8 cellular contexts compared by ENCODE assay signal in genomic region chr17:30831257-30831656, GRCh38. TPM values are rescaled to one million over a fixed set of nuclear protein-coding genes. Genes with fewer than 3 reads are reported as not detected.
DNase-seq lines count a peak whose midpoint lies in the region; ATAC-seq and TF ChIP-seq lines count a peak whose summit lies in the region.

No MANE protein-coding gene starts in this region.

- DNase-seq in Calu3 (no peak), CD1c-positive myeloid dendritic cell (ENCODE audit: extremely low spot score) (no peak), posterior cingulate gyrus (no peak), NCI-H510A treated with DMSO at 0.1 percent for 48 hours (lab: John Stamatoyannopoulos, UW) (no peak)
- DNase-seq in activated naive CD8-positive, alpha-beta T cell treated with anti-CD3 and anti-CD28 coated beads for 36 hours: no peak
- no peak for DNase-seq in stimulated activated naive B cell treated with anti-CD40 and anti-IgM and Interleukin-4, amounts not matched to agents 10 μg/mL and 1 μg/mL and 100 μg/mL, for 72 hours

- H3K4me3 ChIP-seq in HUES6 (ENCODE audit: low read depth, low read length) (peak overlapping the region; percentile 97), iPS-18c (ENCODE audit: insufficient read depth, low read depth, low read length) (peak overlapping the region; percentile 98; the same call in 1 of the 2 replicates)

- peaks cover 16% of the 10 kb centered on the region for H3K4me1 Mint-ChIP-seq in Calu3 (ENCODE audit: low read depth, unreplicated experiment)
- peaks cover 19% of the 10 kb centered on the region for H3K4me1 Mint-ChIP-seq in activated naive CD8-positive, alpha-beta T cell treated with anti-CD3 and anti-CD28 coated beads for 36 hours
- H3K4me1 Mint-ChIP-seq in stimulated activated naive B cell treated with anti-CD40 and anti-IgM and Interleukin-4, amounts not matched to agents 10 μg/mL and 1 μg/mL and 100 μg/mL, for 72 hours: peaks cover 10 to 20% of the 10 kb centered on the region in 2 donors

- no peak for TF ChIP-seq CTCF in Calu3 (IDR thresholded peaks at IDR 0.05; ENCODE audit: unreplicated experiment)

- peak overlapping the region; percentile 91; the same call in 1 of the 2 replicates for H3K27ac ChIP-seq in HUES6 (ENCODE audit: low read depth, low read length)

- H3K4me1 ChIP-seq in HUES6 (ENCODE audit: control insufficient read depth, insufficient read depth, low read length): peaks cover 19% of the 10 kb centered on the region

- peaks cover 29% of the 10 kb centered on the region for H3K36me3 Mint-ChIP-seq in Calu3 (ENCODE audit: insufficient read depth, unreplicated experiment)
- H3K36me3 Mint-ChIP-seq in activated naive CD8-positive, alpha-beta T cell treated with anti-CD3 and anti-CD28 coated beads for 36 hours: peaks cover 20% of the 10 kb centered on the region
- H3K36me3 Mint-ChIP-seq in stimulated activated naive B cell treated with anti-CD40 and anti-IgM and Interleukin-4, amounts not matched to agents 10 μg/mL and 1 μg/mL and 100 μg/mL, for 72 hours: peaks cover 3 to 8% of the 10 kb centered on the region in 2 donors

- CTCF ChIA-PET in Calu3 (lab: Charles Lee): interaction anchor here (0.8 kb wide), 1 partner anchor 10 kb away, joined by 3 read pairs; no protein-coding TSS in a partner anchor

- H3K27me3 ChIP-seq in HUES6 (ENCODE audit: control insufficient read depth, insufficient read depth, low read length): no peaks in the 10 kb centered on the region

- BruUV-seq in Calu3 (replicated peaks; lab: Mats Ljungman, UMichigan): TSS peak; percentile 49

- intact Hi-C loops in Calu3 (cut with micrococcal nuclease; ENCODE audit: unreplicated experiment): no loop called here
- intact Hi-C loops in posterior cingulate gyrus (cut with DNase I): no loop called here

- peak overlapping the region; percentile 98 for H3K9ac ChIP-seq in HUES6 (ENCODE audit: low read length)

- peaks cover 15% of the 10 kb centered on the region for H3K36me3 ChIP-seq in HUES6 (ENCODE audit: control insufficient read depth, insufficient read depth, low read length)

- peak overlapping the region; percentile 100 for H3K4me3 Mint-ChIP-seq in Calu3 (ENCODE audit: low read depth, unreplicated experiment)
- H3K4me3 Mint-ChIP-seq in activated naive CD8-positive, alpha-beta T cell treated with anti-CD3 and anti-CD28 coated beads for 36 hours: peak overlapping the region; percentile 95
- peak overlapping the region; percentile 98 to 100 for H3K4me3 Mint-ChIP-seq in stimulated activated naive B cell treated with anti-CD40 and anti-IgM and Interleukin-4, amounts not matched to agents 10 μg/mL and 1 μg/mL and 100 μg/mL, for 72 hours

- H3K27ac Mint-ChIP-seq in Calu3 (ENCODE audit: unreplicated experiment): peak overlapping the region; percentile 93
- peak overlapping the region; percentile 96 for H3K27ac Mint-ChIP-seq in activated naive CD8-positive, alpha-beta T cell treated with anti-CD3 and anti-CD28 coated beads for 36 hours
- peak overlapping the region; percentile 95 for H3K27ac Mint-ChIP-seq in stimulated activated naive B cell treated with anti-CD40 and anti-IgM and Interleukin-4, amounts not matched to agents 10 μg/mL and 1 μg/mL and 100 μg/mL, for 72 hours

- peak; percentile 53 to 75 for ATAC-seq in stimulated activated naive B cell treated with anti-CD40 and anti-IgM and Interleukin-4, amounts not matched to agents 10 μg/mL and 1 μg/mL and 100 μg/mL, for 72 hours (replicated peaks)

- no peaks in the 10 kb centered on the region for H3K27me3 Mint-ChIP-seq in Calu3 (ENCODE audit: unreplicated experiment)
- no peaks in the 10 kb centered on the region for H3K27me3 Mint-ChIP-seq in activated naive CD8-positive, alpha-beta T cell treated with anti-CD3 and anti-CD28 coated beads for 36 hours
- H3K27me3 Mint-ChIP-seq in stimulated activated naive B cell treated with anti-CD40 and anti-IgM and Interleukin-4, amounts not matched to agents 10 μg/mL and 1 μg/mL and 100 μg/mL, for 72 hours: no peaks in the 10 kb centered on the region

- H3K9me3 ChIP-seq in HUES6 (ENCODE audit: control insufficient read depth, insufficient read depth, low read depth, low read length) (no peaks in the 10 kb centered on the region), iPS-18c (ENCODE audit: control insufficient read depth, insufficient read depth, low read length) (no peaks in the 10 kb centered on the region)

- no peaks in the 10 kb centered on the region for H3K9me3 Mint-ChIP-seq in Calu3 (ENCODE audit: low read depth, unreplicated experiment)
- no peaks in the 10 kb centered on the region for H3K9me3 Mint-ChIP-seq in activated naive CD8-positive, alpha-beta T cell treated with anti-CD3 and anti-CD28 coated beads for 36 hours
- H3K9me3 Mint-ChIP-seq in stimulated activated naive B cell treated with anti-CD40 and anti-IgM and Interleukin-4, amounts not matched to agents 10 μg/mL and 1 μg/mL and 100 μg/mL, for 72 hours: no peaks in the 10 kb centered on the region

RNA-seq across cellular contexts. Expression of gene ATAD5, which starts 0.5 kb away (rescaled TPM):
- 16.9 and 18.4 TPM in 2 replicates for total RNA-seq in Calu3 (2022)
- total RNA-seq in activated naive CD8-positive, alpha-beta T cell treated with anti-CD3 and anti-CD28 coated beads for 36 hours: 10 to 100 TPM; 32.1 to 33.4 TPM

RNA-seq across cellular contexts. Expression of gene CRLF3, which starts 6.8 kb away (rescaled TPM):
- 9.8 and 11.5 TPM in 2 replicates for total RNA-seq in Calu3 (2022)
- 10 to 100 TPM; 45.4 TPM for total RNA-seq in activated naive CD8-positive, alpha-beta T cell treated with anti-CD3 and anti-CD28 coated beads for 36 hours
